ENCODE assay signal across 7 cellular contexts in the genomic region with DNA sequence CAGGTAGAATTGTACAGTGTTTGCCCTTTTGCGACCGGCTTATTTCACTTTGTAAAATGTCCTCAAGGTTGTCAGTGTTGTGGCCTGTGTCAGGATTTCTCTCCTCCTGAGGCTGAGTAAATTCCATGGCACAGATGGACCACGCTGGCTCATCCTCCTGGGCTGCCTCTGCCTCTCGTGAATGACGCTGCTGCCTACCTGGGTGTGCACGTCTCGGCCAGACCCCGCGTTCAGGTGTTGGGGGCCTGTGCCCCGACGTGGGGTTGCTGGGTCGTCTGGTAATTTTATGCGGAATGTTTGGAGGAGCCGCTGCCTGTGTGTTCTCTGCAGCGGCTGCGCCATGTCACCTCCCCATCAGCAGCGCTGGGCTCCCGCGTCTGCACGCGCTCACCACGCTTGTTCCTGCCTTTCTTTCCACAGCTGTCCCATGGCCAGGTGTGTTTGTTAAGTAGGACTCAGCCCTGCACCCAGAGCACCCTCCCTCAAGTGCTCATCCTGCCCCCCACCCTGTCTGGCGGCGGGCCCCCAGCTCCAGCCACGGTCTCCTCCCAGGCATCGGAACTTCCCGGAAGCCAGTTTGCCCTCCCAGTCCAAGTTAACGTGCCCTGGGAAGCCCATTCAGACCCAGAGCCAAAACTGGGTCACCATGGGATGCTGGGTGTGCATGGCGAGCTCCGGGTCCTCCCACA. TPM values are rescaled to one million over a fixed set of nuclear protein-coding genes. Genes with fewer than 3 reads are reported as not detected.
"Had no signal": no experiment of that assay in that cellular context is flagged by ENCODE, and none has a peak within 500 bp of the region (broad histone marks: within the 10 kb centered on the region; RNA-seq: fewer than 3 reads in every experiment).

No MANE protein-coding gene starts in this region.

- H2AFZ ChIP-seq: GM23338 had no signal

- H3K4me2 ChIP-seq: GM23338 had no signal

- H3K4me3 ChIP-seq: GM23338, K562 had no signal

- ATAC-seq: GM23338, K562 had no signal

- FAIRE-seq: H1, H54, K562 had no signal

- DNase-seq: H9, HCEC 1CT, IMR-90 had no signal

RNA-seq across cellular contexts. Expression of gene CHRNA4, which starts 36.1 kb away (rescaled TPM):
- polyA plus RNA-seq: IMR-90, K562 had no signal
